Comparison of ENCODE assay signal across 16 cellular contexts in the genomic region with DNA sequence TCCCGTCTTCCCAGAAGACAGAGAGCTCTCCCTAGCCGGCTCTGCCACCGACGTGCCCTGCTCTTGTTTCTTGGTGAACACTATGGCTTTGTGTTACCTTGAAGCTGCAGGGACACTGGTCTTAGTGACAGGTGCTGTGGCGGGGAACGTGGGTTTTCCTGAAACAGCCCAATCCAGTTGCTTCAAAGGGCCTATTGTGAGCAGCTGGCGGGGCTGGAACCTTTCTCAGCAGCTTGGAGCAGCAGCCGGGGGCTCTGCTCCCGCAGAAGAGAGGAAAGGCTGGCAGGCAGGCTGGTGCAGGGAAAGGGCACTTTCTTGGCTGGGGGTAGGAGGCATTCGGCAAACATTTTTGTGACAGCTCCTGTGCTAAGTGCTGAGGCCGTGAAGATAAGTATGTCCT. TPM values are rescaled to one million over a fixed set of nuclear protein-coding genes. Genes with fewer than 3 reads are reported as not detected.
DNase-seq lines count a peak whose midpoint lies in the region; ATAC-seq, FAIRE-seq and TF ChIP-seq lines count a peak whose summit lies in the region.
"Had no signal": no experiment of that assay in that cellular context is flagged by ENCODE, and none has a peak within 500 bp of the region (broad histone marks: within the 10 kb centered on the region; RNA-seq: fewer than 3 reads in every experiment).

No MANE protein-coding gene starts in this region.

- no peaks in the 10 kb centered on the region for H3K36me3 ChIP-seq in SJCRH30
- H3K36me3 ChIP-seq in right atrium auricular region: peaks cover 49% of the 10 kb centered on the region
- H3K36me3 ChIP-seq in subcutaneous abdominal adipose tissue (ENCODE audit: control insufficient read depth in 5 of 5, insufficient read depth in 5 of 5, low read length in 5 of 5): peaks cover 6 to 31% (median 17%) of the 10 kb centered on the region in 5 donors
- no peaks in the 10 kb centered on the region for H3K36me3 ChIP-seq in kidney (ENCODE audit: control insufficient read depth in 1 of 2, insufficient read depth in 2 of 2, low read length in 2 of 2)
- no peaks in the 10 kb centered on the region for H3K36me3 ChIP-seq in mucosa of descending colon (ENCODE audit: low read depth)
- H3K36me3 ChIP-seq: BLaER1 treated with 17β-estradiol and CSF1 and Interleukin-3, amounts not matched to agents 10 nM and 100 nM had no signal

- intact Hi-C loops in dendritic cell treated with granulocyte-macrophage colony-stimulating factor and Interleukin-4, amounts not matched to agents 40 ng/mL and 50 ng/mL, for 4 days (cut with micrococcal nuclease): no loop called here
- intact Hi-C loops in kidney (cut with DNase I): no loop called here
- intact Hi-C loops in mucosa of descending colon (cut with DNase I, micrococcal nuclease): no loop called here

- no peak for TF ChIP-seq CTCF in right atrium auricular region (IDR thresholded peaks at IDR 0.05)
- TF ChIP-seq CTCF in kidney (IDR thresholded peaks at IDR 0.05; ENCODE audit: borderline replicate concordance, extremely low read depth, insufficient read depth): no peak
- no peak for TF ChIP-seq CTCF in mucosa of descending colon (IDR thresholded peaks at IDR 0.05)

- H3K27ac ChIP-seq in SJCRH30 (peak overlapping the region; percentile 48), right atrium auricular region (peak overlapping the region; percentile 91 to 93), subcutaneous abdominal adipose tissue (ENCODE audit: low read depth, low read length) (peak overlapping the region; percentile 92), kidney (ENCODE audit: low read depth in 2 of 2, low read length in 2 of 2) (no peak overlapping the region)
- H3K27ac ChIP-seq: BLaER1 treated with 17β-estradiol and CSF1 and Interleukin-3, amounts not matched to agents 10 nM and 100 nM had no signal

- H3K9me3 Mint-ChIP-seq in dendritic cell treated with granulocyte-macrophage colony-stimulating factor and Interleukin-4, amounts not matched to agents 40 ng/mL and 50 ng/mL, for 4 days: no peaks in the 10 kb centered on the region

- H3K4me1 Mint-ChIP-seq in dendritic cell treated with granulocyte-macrophage colony-stimulating factor and Interleukin-4, amounts not matched to agents 40 ng/mL and 50 ng/mL, for 4 days (ENCODE audit: low read depth): peaks cover 36% of the 10 kb centered on the region

- no peak for FAIRE-seq in kidney (lab: Jason Lieb, UNC)
- FAIRE-seq: H54, HTR-8/SVneo had no signal

- H3K4me1 ChIP-seq in SJCRH30 (peaks cover 11% of the 10 kb centered on the region), right atrium auricular region (peaks cover 0 to 35% of the 10 kb centered on the region in 2 donors), subcutaneous abdominal adipose tissue (ENCODE audit: control insufficient read depth in 5 of 5, insufficient read depth in 5 of 5, low read length in 5 of 5) (peaks cover 13 to 68% (median 64%) of the 10 kb centered on the region in 5 donors), kidney (ENCODE audit: control insufficient read depth in 1 of 2, insufficient read depth in 1 of 2, low read depth in 1 of 2, low read length in 2 of 2) (no peaks in the 10 kb centered on the region), mucosa of descending colon (ENCODE audit: low read depth) (peaks cover 11% of the 10 kb centered on the region)

- H3K9ac ChIP-seq in subcutaneous abdominal adipose tissue (ENCODE audit: low read length in 5 of 5): no peak overlapping the region
- no peak overlapping the region for H3K9ac ChIP-seq in kidney (ENCODE audit: low read length in 2 of 2)
- H3K9ac ChIP-seq: BLaER1 treated with 17β-estradiol and CSF1 and Interleukin-3, amounts not matched to agents 10 nM and 100 nM had no signal

- peaks cover 45% of the 10 kb centered on the region for H3K36me3 Mint-ChIP-seq in dendritic cell treated with granulocyte-macrophage colony-stimulating factor and Interleukin-4, amounts not matched to agents 40 ng/mL and 50 ng/mL, for 4 days (ENCODE audit: low read depth)

- H3K9me3 ChIP-seq in SJCRH30 (replicated peaks) (no peaks in the 10 kb centered on the region), right atrium auricular region (no peaks in the 10 kb centered on the region), subcutaneous abdominal adipose tissue (ENCODE audit: control insufficient read depth in 5 of 5, low read length in 5 of 5) (no peaks in the 10 kb centered on the region), kidney (ENCODE audit: control insufficient read depth in 1 of 2, low read length in 2 of 2) (no peaks in the 10 kb centered on the region), mucosa of descending colon (no peaks in the 10 kb centered on the region)
- H3K9me3 ChIP-seq: BLaER1 treated with 17β-estradiol and CSF1 and Interleukin-3, amounts not matched to agents 10 nM and 100 nM had no signal

- peak; percentile 82 to 94 for DNase-seq in SJCRH30
- DNase-seq in right atrium auricular region (ENCODE audit: low spot score): no peak
- DNase-seq in kidney: no peak
- no peak for DNase-seq in mucosa of descending colon
- DNase-seq in stimulated activated CD8-positive, alpha-beta memory T cell treated with anti-CD3 and anti-CD28 coated beads, Interleukin-4, amount 100 ng/mL, for 48 hours: no peak
- DNase-seq: MV-4-11, NCI-H1417 treated with DMSO at 0.1 percent for 48 hours, NCI-H2029, NCI-H2227 treated with DMSO at 0.1 percent for 48 hours, NCI-H69, SHP77 had no signal

- H3K4me3 ChIP-seq in SJCRH30 (no peak overlapping the region), right atrium auricular region (peak overlapping the region in 1 of 2 donors; percentile 48), subcutaneous abdominal adipose tissue (ENCODE audit: low read depth in 1 of 5, low read length in 5 of 5) (no peak overlapping the region), kidney (ENCODE audit: low read length in 2 of 2) (no peak overlapping the region), mucosa of descending colon (no peak overlapping the region)
- H3K4me3 ChIP-seq: BLaER1 treated with 17β-estradiol and CSF1 and Interleukin-3, amounts not matched to agents 10 nM and 100 nM had no signal

- H3K27me3 ChIP-seq in SJCRH30 (no peaks in the 10 kb centered on the region), right atrium auricular region (no peaks in the 10 kb centered on the region), subcutaneous abdominal adipose tissue (ENCODE audit: control insufficient read depth in 5 of 5, insufficient read depth in 4 of 5, low read length in 5 of 5) (no peaks in the 10 kb centered on the region)
- H3K27me3 ChIP-seq: BLaER1 treated with 17β-estradiol and CSF1 and Interleukin-3, amounts not matched to agents 10 nM and 100 nM had no signal

- H3K27me3 Mint-ChIP-seq in dendritic cell treated with granulocyte-macrophage colony-stimulating factor and Interleukin-4, amounts not matched to agents 40 ng/mL and 50 ng/mL, for 4 days: peaks cover under 1% of the 10 kb centered on the region

- H3K4me3 Mint-ChIP-seq in dendritic cell treated with granulocyte-macrophage colony-stimulating factor and Interleukin-4, amounts not matched to agents 40 ng/mL and 50 ng/mL, for 4 days: no peak overlapping the region

- H3K27ac Mint-ChIP-seq in dendritic cell treated with granulocyte-macrophage colony-stimulating factor and Interleukin-4, amounts not matched to agents 40 ng/mL and 50 ng/mL, for 4 days: peak overlapping the region; percentile 10

- ATAC-seq in mucosa of descending colon: no peak

RNA-seq across cellular contexts. Expression of a gene that starts 12.8 kb away (rescaled TPM):
- 13.0 and 15.9 TPM in 2 replicates for total RNA-seq in SJCRH30 (2014; rRNA removed; shearing (Covaris generic))
- total RNA-seq in right atrium auricular region (100 to 1,000 TPM; 305 to 491 TPM), kidney (3.3 TPM), mucosa of descending colon (10 to 100 TPM; 17.5 to 18.8 (median 17.9) TPM)
- polyA plus RNA-seq in kidney (ENCODE audit: insufficient read depth, low read depth, low replicate concordance): 6.1 TPM

Comparison
In these comparisons a context has a peak if more than half of its experiments do, and no peak if none do; other contexts are left out.
1. DNase-seq: peak in SJCRH30 (2 of 2); none in right atrium auricular region (single experiment), kidney (single experiment), mucosa of descending colon (0 of 3) and stimulated activated CD8-positive, alpha-beta memory T cell treated with anti-CD3 and anti-CD28 coated beads, Interleukin-4, amount 100 ng/mL, for 48 hours (single experiment).
2. H3K27ac ChIP-seq: peak in SJCRH30 (single experiment), right atrium auricular region (2 of 2) and subcutaneous abdominal adipose tissue (single experiment); none in kidney (0 of 2).
3. RNA of a gene that starts 12.8 kb away (total RNA-seq): 305 to 491 TPM in right atrium auricular region; 17.5 to 18.8 TPM in mucosa of descending colon, 13.0 to 15.9 TPM in SJCRH30 and 3.3 TPM in kidney (single experiment); every median in the first group is over 10 times any median in the second.